ENCODE assay signal across 1 cellular context in genomic region chr10:97682042-97682441, GRCh38.
TF ChIP-seq lines count a peak whose summit lies in the region.

No MANE protein-coding gene starts in this region.

TF ChIP-seq in A549, 52 proteins besides CTCF, POLR2A, EP300 and RAD21:
- TF ChIP-seq RARB (CRISPR knock-in tag; IDR thresholded peaks at IDR 0.05) (no peak), ZC3H11A (IDR thresholded peaks at IDR 0.05) (no peak), RFX5 (IDR thresholded peaks at IDR 0.05) (no peak), EHF (CRISPR knock-in tag; IDR thresholded peaks at IDR 0.05) (no peak), BHLHE40 (IDR thresholded peaks at IDR 0.05; ENCODE audit: low read depth, low read length) (no peak), HEYL (CRISPR knock-in tag; IDR thresholded peaks at IDR 0.05) (no peak), FOXS1 (CRISPR knock-in tag; IDR thresholded peaks at IDR 0.05) (no peak), CBX2 (IDR thresholded peaks at IDR 0.05; ENCODE audit: borderline replicate concordance, low read depth) (no peak)
- TF ChIP-seq, protein P1, sequence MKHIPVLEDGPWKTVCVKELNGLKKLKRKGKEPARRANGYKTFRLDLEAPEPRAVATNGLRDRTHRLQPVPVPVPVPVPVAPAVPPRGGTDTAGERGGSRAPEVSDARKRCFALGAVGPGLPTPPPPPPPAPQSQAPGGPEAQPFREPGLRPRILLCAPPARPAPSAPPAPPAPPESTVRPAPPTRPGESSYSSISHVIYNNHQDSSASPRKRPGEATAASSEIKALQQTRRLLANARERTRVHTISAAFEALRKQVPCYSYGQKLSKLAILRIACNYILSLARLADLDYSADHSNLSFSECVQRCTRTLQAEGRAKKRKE (CRISPR knock-in tag; IDR thresholded peaks at IDR 0.05; ENCODE audit: low read depth) = no peak
